Comparison of ENCODE assay signal across 8 cellular contexts in genomic region chr6:121437861-121438651, GRCh38. TPM values are rescaled to one million over a fixed set of nuclear protein-coding genes. Genes with fewer than 3 reads are reported as not detected.
DNase-seq lines count a peak whose midpoint lies in the region.

No MANE protein-coding gene starts in this region.

- H3K36me3 Mint-ChIP-seq in CD8-positive, alpha-beta memory T cell: no peaks in the 10 kb centered on the region

- H3K27ac ChIP-seq in CD8-positive, alpha-beta memory T cell (ENCODE audit: low read depth, low read length): no peak overlapping the region
- H3K27ac ChIP-seq in SJSA1: peak overlapping the region; percentile 93

- H3K4me1 ChIP-seq in CD8-positive, alpha-beta memory T cell (ENCODE audit: insufficient read depth, low read length): peaks cover 14% of the 10 kb centered on the region
- H3K4me1 ChIP-seq in SJSA1 (replicated peaks) (peaks cover 35% of the 10 kb centered on the region), neuron (ENCODE audit: insufficient read depth, low read length) (peaks cover 19% of the 10 kb centered on the region)

- peaks cover 30 to 53% of the 10 kb centered on the region in 2 donors for H3K27me3 Mint-ChIP-seq in CD8-positive, alpha-beta memory T cell

- H3K27me3 ChIP-seq in CD8-positive, alpha-beta memory T cell (ENCODE audit: insufficient read depth, low read length, poor library complexity, severe bottlenecking): no peaks in the 10 kb centered on the region
- H3K27me3 ChIP-seq in SJSA1 (replicated peaks): no peaks in the 10 kb centered on the region
- H3K27me3 ChIP-seq in neuron (ENCODE audit: insufficient read depth, low read length): no peaks in the 10 kb centered on the region

- H3K4me3 Mint-ChIP-seq in CD8-positive, alpha-beta memory T cell: peak overlapping the region; percentile 50 to 79 (median 75)

- POLR2A ChIA-PET in CD8-positive, alpha-beta memory T cell (lab: Charles Lee): no interaction called here

- no peaks in the 10 kb centered on the region for H3K9me3 Mint-ChIP-seq in CD8-positive, alpha-beta memory T cell

- peak overlapping the region; percentile 83 for H2AFZ ChIP-seq in neuron (ENCODE audit: low read depth, low read length)

- H3K4me3 ChIP-seq in CD8-positive, alpha-beta memory T cell (ENCODE audit: low read length): peak overlapping the region; percentile 52
- H3K4me3 ChIP-seq in SJSA1: peak overlapping the region; percentile 54
- H3K4me3 ChIP-seq in neuron (ENCODE audit: low read length): peak overlapping the region; percentile 58

- no peaks in the 10 kb centered on the region for H3K9me3 ChIP-seq in CD8-positive, alpha-beta memory T cell (ENCODE audit: low read length)
- H3K9me3 ChIP-seq in SJSA1 (replicated peaks): no peaks in the 10 kb centered on the region
- H3K9me3 ChIP-seq in neuron (ENCODE audit: low read length): no peaks in the 10 kb centered on the region

- H3K36me3 ChIP-seq in CD8-positive, alpha-beta memory T cell (ENCODE audit: insufficient read depth, low read length): no peaks in the 10 kb centered on the region
- H3K36me3 ChIP-seq in SJSA1: peaks cover 12% of the 10 kb centered on the region; the same call in 1 of the 2 replicates
- no peaks in the 10 kb centered on the region for H3K36me3 ChIP-seq in neuron (ENCODE audit: insufficient read depth, low read length)

- H3K27ac Mint-ChIP-seq in CD8-positive, alpha-beta memory T cell: peak overlapping the region in 1 of 8 donors; percentile 41

- no peak for DNase-seq in CD8-positive, alpha-beta memory T cell
- DNase-seq in SJSA1 (ENCODE audit: low read depth in 1 of 2, low spot score in 2 of 2): peak; percentile 57 to 83
- peak; percentile 43 for DNase-seq in fibroblast of peridontal ligament (ENCODE audit: extremely low read depth)
- no peak for DNase-seq in inferior parietal cortex (ENCODE audit: extremely low spot score)
- no peak for DNase-seq in DMS53 (lab: John Stamatoyannopoulos, UW)
- DNase-seq in NCI-H187 treated with DMSO at 0.1 percent for 48 hours (lab: John Stamatoyannopoulos, UW): no peak
- no peak for DNase-seq in NCI-H146 treated with DMSO at 0.1 percent for 48 hours (lab: John Stamatoyannopoulos, UW; ENCODE audit: unreplicated experiment)

- CTCF ChIA-PET in CD8-positive, alpha-beta memory T cell (lab: Charles Lee): no interaction called here

- H3K4me1 Mint-ChIP-seq in CD8-positive, alpha-beta memory T cell: peaks cover 18 to 22% (median 21%) of the 10 kb centered on the region in 3 donors

RNA-seq across cellular contexts. Expression of gene GJA1, which starts 2.6 kb away (rescaled TPM):
- total RNA-seq in CD8-positive, alpha-beta memory T cell: not detected
- polyA plus RNA-seq in CD8-positive, alpha-beta memory T cell: not detected
- total RNA-seq in SJSA1 (2014; rRNA removed; shearing (Covaris generic)): 103 and 164 TPM in 2 replicates

Comparison
In these comparisons a context has a peak if more than half of its experiments do, and no peak if none do; other contexts are left out.
1. DNase-seq: peak in SJSA1 (2 of 2) and fibroblast of peridontal ligament (single experiment); none in CD8-positive, alpha-beta memory T cell (0 of 5), inferior parietal cortex (single experiment), DMS53 (single experiment), NCI-H187 treated with DMSO at 0.1 percent for 48 hours (single experiment) and NCI-H146 treated with DMSO at 0.1 percent for 48 hours (single experiment).
2. RNA of gene GJA1, which starts 2.6 kb away (total RNA-seq): 103 to 164 TPM in SJSA1; not detected in CD8-positive, alpha-beta memory T cell; every median in the first group is over 100 times any median in the second.
3. Peak in every context shown above with its lines, with median percentiles within 50 percentile points of each other: H3K4me3 ChIP-seq.